9 cellular contexts compared by ENCODE assay signal in genomic region chr4:7806080-7806630, GRCh38.
A peak's percentile ranks its signal among the peaks of the same experiment; 100 is the strongest.
DNase-seq lines count a peak whose midpoint lies in the region; ATAC-seq and TF ChIP-seq lines count a peak whose summit lies in the region.
"Had no signal": no experiment of that assay in that cellular context is flagged by ENCODE, and none has a peak within 500 bp of the region (broad histone marks: within the 10 kb centered on the region; RNA-seq: fewer than 3 reads in every experiment).

No MANE protein-coding gene starts in this region.

- H3K27ac ChIP-seq in tibial artery, result peak overlapping the region; percentile 71 to 75

- intact Hi-C loops in tibial artery (cut with DNase I; ENCODE audit: low total_unique reads), result loop anchor here (10.0 kb wide), 2 partner anchors 69 to 129 kb away; partner anchors contain the start of gene AFAP1

- peaks cover 0 to 27% (median under 1%) of the 10 kb centered on the region in 3 donors for H3K36me3 ChIP-seq in tibial artery

- no peaks in the 10 kb centered on the region for H3K27me3 ChIP-seq in tibial artery

- POLR2A ChIA-PET in WTC11 (lab: Charles Lee), result no interaction called here

- CTCF ChIA-PET in WTC11 (lab: Charles Lee), result interaction anchor here (0.6 to 8.2 kb wide), 16 partner anchors 10 to 370 kb away, joined by 3 to 116 read pairs (median 4); partner anchors contain the start of gene AFAP1

- peaks cover 47% of the 10 kb centered on the region for H3K4me1 Mint-ChIP-seq in WTC11
- peaks cover 14% of the 10 kb centered on the region for H3K4me1 Mint-ChIP-seq in T-helper 2 cell treated with Interferon-gamma antibody and Interleukin-4, amounts not matched to agents 5 μg/mL and 100 μg/mL, for 36 hours (ENCODE audit: low read depth)

- TF ChIP-seq CTCF in WTC11 (IDR thresholded peaks at IDR 0.05), result no peak
- TF ChIP-seq CTCF in fibroblast of villous mesenchyme (IDR thresholded peaks at IDR 0.05; ENCODE audit: insufficient read depth, low read depth, low read length), result no peak
- no peak for TF ChIP-seq CTCF in tibial artery (IDR thresholded peaks at IDR 0.05)

- H3K4me3 ChIP-seq in fibroblast of villous mesenchyme (ENCODE audit: low read depth, low read length) (no peak overlapping the region), tibial artery (no peak overlapping the region)

- H3K4me3 Mint-ChIP-seq in WTC11, result 0 out of 2 replicates have a peak overlapping the region, but pooled peaks have one; percentile 14
- H3K4me3 Mint-ChIP-seq in T-helper 2 cell treated with Interferon-gamma antibody and Interleukin-4, amounts not matched to agents 5 μg/mL and 100 μg/mL, for 36 hours, result no peak overlapping the region
- H3K4me3 Mint-ChIP-seq: activated T-cell treated with anti-CD3 and anti-CD28 coated beads, Interleukin-2, amount 50 U/mL, for 72 hours had no signal

- peak overlapping the region; percentile 93 for H3K27ac Mint-ChIP-seq in WTC11
- no peak overlapping the region for H3K27ac Mint-ChIP-seq in T-helper 2 cell treated with Interferon-gamma antibody and Interleukin-4, amounts not matched to agents 5 μg/mL and 100 μg/mL, for 36 hours
- H3K27ac Mint-ChIP-seq: activated T-cell treated with anti-CD3 and anti-CD28 coated beads, Interleukin-2, amount 50 U/mL, for 72 hours had no signal

- peaks cover 0 to 50% (median 35%) of the 10 kb centered on the region in 4 donors for H3K4me1 ChIP-seq in tibial artery

- peak; percentile 56 for ATAC-seq in WTC11
- ATAC-seq in HG02763 (IDR thresholded peaks at IDR 0.05; ENCODE audit: unreplicated experiment), result no peak
- ATAC-seq: activated T-cell treated with anti-CD3 and anti-CD28 coated beads, Interleukin-2, amount 50 U/mL, for 72 hours had no signal

- peaks cover 17% of the 10 kb centered on the region for H3K36me3 Mint-ChIP-seq in WTC11
- H3K36me3 Mint-ChIP-seq in T-helper 2 cell treated with Interferon-gamma antibody and Interleukin-4, amounts not matched to agents 5 μg/mL and 100 μg/mL, for 36 hours (ENCODE audit: low read depth), result peaks cover 4% of the 10 kb centered on the region

- DNase-seq in WTC11 (ENCODE audit: low spot score), result peak; percentile 41
- DNase-seq in fibroblast of villous mesenchyme (ENCODE audit: low read depth), result peak; percentile 87
- DNase-seq in middle frontal gyrus (ENCODE audit: extremely low spot score, low spot score), result peak; percentile 43
- peak; percentile 54 to 87 for DNase-seq in tibial artery
- no peak for DNase-seq in GOT3 (lab: John Stamatoyannopoulos, UW)
- no peak for DNase-seq in T-helper 2 cell treated with Interferon-gamma antibody and Interleukin-4, amounts not matched to agents 5 μg/mL and 100 μg/mL, for 36 hours (ENCODE audit: low spot score)
- no peak for DNase-seq in stimulated activated naive CD4-positive, alpha-beta T cell (lab: John Stamatoyannopoulos, UW)
- DNase-seq: activated T-cell treated with anti-CD3 and anti-CD28 coated beads, Interleukin-2, amount 50 U/mL, for 72 hours had no signal

- no peaks in the 10 kb centered on the region for H3K9me3 Mint-ChIP-seq in WTC11
- no peaks in the 10 kb centered on the region for H3K9me3 Mint-ChIP-seq in T-helper 2 cell treated with Interferon-gamma antibody and Interleukin-4, amounts not matched to agents 5 μg/mL and 100 μg/mL, for 36 hours
- H3K9me3 Mint-ChIP-seq: activated T-cell treated with anti-CD3 and anti-CD28 coated beads, Interleukin-2, amount 50 U/mL, for 72 hours had no signal

- no peaks in the 10 kb centered on the region for H3K9me3 ChIP-seq in tibial artery

- no peaks in the 10 kb centered on the region for H3K27me3 Mint-ChIP-seq in WTC11 (ENCODE audit: low read depth)
- H3K27me3 Mint-ChIP-seq in T-helper 2 cell treated with Interferon-gamma antibody and Interleukin-4, amounts not matched to agents 5 μg/mL and 100 μg/mL, for 36 hours (ENCODE audit: low read depth), result no peaks in the 10 kb centered on the region

TF ChIP-seq in WTC11, 78 proteins besides CTCF, POLR2A, EP300 and RAD21:
- TF ChIP-seq PRDM15 (CRISPR knock-in tag; IDR thresholded peaks at IDR 0.05) (no peak), E2F1 (CRISPR knock-in tag; IDR thresholded peaks at IDR 0.05) (no peak), ZNF138 (CRISPR knock-in tag; conservative IDR thresholded peaks at IDR 0.05) (no peak), ATF1 (CRISPR knock-in tag; IDR thresholded peaks at IDR 0.05) (no peak), ETV6 (CRISPR knock-in tag; IDR thresholded peaks at IDR 0.05) (peak; percentile 41; the same call in 1 of the 2 replicates)
TF ChIP-seq in WTC11: peak in this region for 1.

Comparison
In these comparisons a context has a peak if more than half of its experiments do, and no peak if none do; other contexts are left out.
1. DNase-seq: peak in WTC11 (single experiment), fibroblast of villous mesenchyme (single experiment), middle frontal gyrus (single experiment) and tibial artery (2 of 2); none in GOT3 (single experiment), T-helper 2 cell treated with Interferon-gamma antibody and Interleukin-4, amounts not matched to agents 5 μg/mL and 100 μg/mL, for 36 hours (single experiment) and stimulated activated naive CD4-positive, alpha-beta T cell (0 of 6).